In genomic region chr17:2351269-2351668, GRCh38 we compare ENCODE assay signal across 19 cellular contexts. TPM values are rescaled to one million over a fixed set of nuclear protein-coding genes. Genes with fewer than 3 reads are reported as not detected.
DNase-seq lines count a peak whose midpoint lies in the region; ATAC-seq and TF ChIP-seq lines count a peak whose summit lies in the region.
"Had no signal": no experiment of that assay in that cellular context is flagged by ENCODE, and none has a peak within 500 bp of the region (broad histone marks: within the 10 kb centered on the region; RNA-seq: fewer than 3 reads in every experiment).

No MANE protein-coding gene starts in this region.

- no peaks in the 10 kb centered on the region for H3K36me3 Mint-ChIP-seq in WTC11

- intact Hi-C loops in lower lobe of right lung (cut with DNase I) (no loop called here), posterior vena cava (cut with DNase I) (no loop called here)

- no peaks in the 10 kb centered on the region for H3K27me3 Mint-ChIP-seq in WTC11 (ENCODE audit: low read depth)
- H3K27me3 Mint-ChIP-seq: CD4-positive, alpha-beta memory T cell; IgD-negative memory B cell had no signal

- H3K4me1 ChIP-seq in lower lobe of right lung = peaks cover 13% of the 10 kb centered on the region

- 0 out of 2 replicates have a peak overlapping the region, but pooled peaks have one; percentile 79 for H3K27ac Mint-ChIP-seq in WTC11
- H3K27ac Mint-ChIP-seq: HFFc6, IgD-negative memory B cell had no signal

- ATAC-seq in WTC11 (no peak), lower lobe of right lung (no peak)
- ATAC-seq: HCT116, HepG2 had no signal

- no peaks in the 10 kb centered on the region for H3K9me3 Mint-ChIP-seq in WTC11
- H3K9me3 Mint-ChIP-seq: CD4-positive, alpha-beta memory T cell; HFFc6; IgD-negative memory B cell had no signal

- H3K4me3 ChIP-seq in lower lobe of right lung = no peak overlapping the region

- H3K9me3 ChIP-seq in lower lobe of right lung = no peaks in the 10 kb centered on the region

- no peak overlapping the region for H3K4me3 Mint-ChIP-seq in WTC11
- H3K4me3 Mint-ChIP-seq: CD4-positive, alpha-beta memory T cell; HFFc6; IgD-negative memory B cell had no signal

- POLR2A ChIA-PET in WTC11 (lab: Charles Lee) = interaction anchor here (1.1 kb wide), 1 partner anchor 15 kb away, joined by 6 read pairs; the partner anchor contains the start of genes SGSM2 and TSR1

- no peak for TF ChIP-seq CTCF in WTC11 (IDR thresholded peaks at IDR 0.05)
- no peak for TF ChIP-seq CTCF in lower lobe of right lung (IDR thresholded peaks at IDR 0.05)

- H3K27me3 ChIP-seq in lower lobe of right lung (ENCODE audit: low read depth) = no peaks in the 10 kb centered on the region

- H3K4me1 Mint-ChIP-seq in WTC11 = peaks cover 29% of the 10 kb centered on the region

- CTCF ChIA-PET in WTC11 (lab: Charles Lee) = interaction anchor here (0.5 to 2.0 kb wide), 2 partner anchors 29 to 136 kb away, joined by 3 to 9 read pairs; no protein-coding TSS in a partner anchor

- H3K27ac ChIP-seq in lower lobe of right lung = no peak overlapping the region
- H3K27ac ChIP-seq: C4-2B had no signal

- DNase-seq in WTC11 (ENCODE audit: low spot score) (no peak), lower lobe of right lung (peak; percentile 23), posterior vena cava (ENCODE audit: low spot score) (peak; percentile 67), AG20443 (ENCODE audit: low spot score) (no peak), dermis blood vessel endothelial cell (no peak)
- no peak for DNase-seq in activated T-cell treated with anti-CD3 and anti-CD28 coated beads, Interleukin-2, amount 50 U/mL, for 1 hour
- DNase-seq: ACHN; AML-193; CD4-positive, alpha-beta memory T cell; DMS153; DMS79; GDM1; GOT3; H7; HFFc6 had no signal

- no peaks in the 10 kb centered on the region for H3K36me3 ChIP-seq in lower lobe of right lung

TF ChIP-seq in WTC11, 78 proteins besides CTCF, POLR2A, EP300 and RAD21:
- no peak for TF ChIP-seq ARID4B (CRISPR knock-in tag; IDR thresholded peaks at IDR 0.05; ENCODE audit: borderline replicate concordance)
- TF ChIP-seq ELF4 (CRISPR knock-in tag; IDR thresholded peaks at IDR 0.05; ENCODE audit: low read depth) = no peak
- no peak for TF ChIP-seq GRHL2 (CRISPR knock-in tag; IDR thresholded peaks at IDR 0.05; ENCODE audit: insufficient replicate concordance, severe bottlenecking)
- TF ChIP-seq ZBTB21 (CRISPR knock-in tag; IDR thresholded peaks at IDR 0.05; ENCODE audit: borderline replicate concordance) = no peak
- no peak for TF ChIP-seq JAZF1 (CRISPR knock-in tag; IDR thresholded peaks at IDR 0.05)
- TF ChIP-seq JUN (CRISPR knock-in tag; IDR thresholded peaks at IDR 0.05) = no peak
- TF ChIP-seq SOX15 (CRISPR knock-in tag; IDR thresholded peaks at IDR 0.05) = no peak
- no peak for TF ChIP-seq OVOL2 (CRISPR knock-in tag; IDR thresholded peaks at IDR 0.05; ENCODE audit: borderline replicate concordance)
- TF ChIP-seq ZNF263 (CRISPR knock-in tag; IDR thresholded peaks at IDR 0.05; ENCODE audit: low read depth) = no peak
- TF ChIP-seq GABPB1 (CRISPR knock-in tag; IDR thresholded peaks at IDR 0.05) = no peak
- TF ChIP-seq GTF2I (CRISPR knock-in tag; conservative IDR thresholded peaks at IDR 0.05) = no peak
- TF ChIP-seq ZNF423 (CRISPR knock-in tag; IDR thresholded peaks at IDR 0.05) = no peak
- TF ChIP-seq ZNF281 (CRISPR knock-in tag; IDR thresholded peaks at IDR 0.05) = no peak
- TF ChIP-seq FOXP4 (CRISPR knock-in tag; IDR thresholded peaks at IDR 0.05) = no peak
- TF ChIP-seq ZNF396 (CRISPR knock-in tag; IDR thresholded peaks at IDR 0.05; ENCODE audit: borderline replicate concordance) = no peak
- TF ChIP-seq KAT7 (CRISPR knock-in tag; IDR thresholded peaks at IDR 0.05; ENCODE audit: borderline replicate concordance) = no peak
- TF ChIP-seq ETV6 (CRISPR knock-in tag; IDR thresholded peaks at IDR 0.05) = no peak

RNA-seq across cellular contexts. Expression of gene SGSM2, which starts 14.0 kb away (rescaled TPM):
- total RNA-seq in WTC11 (2021) (47.2 to 50.3 TPM (median 49.8 TPM) in 3 replicates), lower lobe of right lung (55.4 TPM), posterior vena cava (10 to 100 TPM; 38.7 to 42.9 TPM), dermis blood vessel endothelial cell (52.6 and 70.3 TPM in 2 replicates)

RNA-seq across cellular contexts. Expression of gene TSR1, which starts 15.0 kb away (rescaled TPM):
- total RNA-seq in WTC11 (2021) = 59.1 to 74.3 TPM (median 59.7 TPM) in 3 replicates
- 18.8 TPM for total RNA-seq in lower lobe of right lung
- total RNA-seq in posterior vena cava = 10 to 100 TPM; 20.8 to 24.0 TPM
- 44.8 and 56.3 TPM in 2 replicates for total RNA-seq in dermis blood vessel endothelial cell

RNA-seq across cellular contexts. Expression of gene SRR, which starts 47.5 kb away (rescaled TPM):
- 4.6 to 6.9 TPM (median 5.1 TPM) in 3 replicates for total RNA-seq in WTC11 (2021)
- total RNA-seq in lower lobe of right lung = 12.2 TPM
- total RNA-seq in posterior vena cava = 10 to 100 TPM in 1 of 2 donors, 1 to 10 TPM in 1; 7.4 to 10.9 TPM
- 12.2 and 13.6 TPM in 2 replicates for total RNA-seq in dermis blood vessel endothelial cell

RNA-seq across cellular contexts. Expression of gene SMG6, which starts 47.7 kb away (rescaled TPM):
- total RNA-seq in WTC11 (2021) = 25.6 to 27.2 TPM (median 25.9 TPM) in 3 replicates
- total RNA-seq in lower lobe of right lung = 33.8 TPM
- total RNA-seq in posterior vena cava = 10 to 100 TPM; 36.2 to 43.8 TPM
- 29.3 and 65.6 TPM in 2 replicates for total RNA-seq in dermis blood vessel endothelial cell

RNA-seq across cellular contexts. Expression of gene MNT, which starts 49.6 kb away (rescaled TPM):
- total RNA-seq in WTC11 (2021) (18.3 to 21.6 TPM (median 18.4 TPM) in 3 replicates), lower lobe of right lung (32.6 TPM), posterior vena cava (10 to 100 TPM; 26.0 to 27.2 TPM), dermis blood vessel endothelial cell (3.9 and 5.1 TPM in 2 replicates)

Comparison
In these comparisons a context has a peak if more than half of its experiments do, and no peak if none do; other contexts are left out.
1. DNase-seq: peak in lower lobe of right lung (single experiment) and posterior vena cava (single experiment); none in WTC11 (single experiment), AG20443 (single experiment), activated T-cell treated with anti-CD3 and anti-CD28 coated beads, Interleukin-2, amount 50 U/mL, for 1 hour (single experiment) and dermis blood vessel endothelial cell (single experiment).